Comparison of ENCODE assay signal across 1 cellular context in the genomic region with DNA sequence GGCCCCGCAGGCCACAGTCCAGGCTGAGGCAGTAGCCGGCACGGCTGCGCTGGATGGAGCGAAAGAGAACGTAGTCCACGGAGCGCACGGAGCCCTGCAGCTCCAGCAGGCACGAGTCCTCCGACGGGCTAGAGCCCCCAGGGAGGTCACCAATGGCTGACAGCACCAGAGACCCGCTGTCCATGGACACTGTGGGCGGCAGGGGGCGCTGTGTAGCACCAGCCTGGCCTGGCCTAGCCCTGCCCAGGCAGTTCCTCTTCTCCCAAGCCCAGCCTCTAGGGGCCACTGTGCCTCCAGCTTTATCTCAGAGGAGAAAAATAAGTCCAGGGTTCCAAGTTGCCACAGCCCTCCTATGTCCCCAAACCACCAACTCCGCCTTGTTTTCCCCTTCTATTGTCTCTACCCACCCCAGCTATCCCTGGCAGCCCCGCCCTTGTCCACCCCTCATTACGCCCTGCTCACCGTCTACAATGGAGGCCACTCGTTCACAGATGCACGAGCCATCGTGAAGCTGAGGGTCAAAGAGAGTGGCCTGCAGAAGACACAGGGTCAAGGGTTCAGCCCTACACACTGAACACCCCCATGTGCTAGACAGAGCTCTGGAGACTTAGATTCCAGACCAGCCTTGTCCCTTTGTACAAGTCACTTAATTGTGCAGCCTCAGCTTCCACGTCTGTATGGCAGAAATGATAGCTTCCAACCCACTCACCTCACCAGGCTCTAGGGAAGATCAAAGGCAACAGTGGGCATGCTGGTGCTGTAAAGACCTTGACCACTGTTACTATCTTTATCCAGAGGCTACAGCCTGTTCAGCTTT.
TF ChIP-seq lines count a peak whose summit lies in the region.

No MANE protein-coding gene starts in this region.

TF ChIP-seq in GM12878, 131 proteins besides CTCF, POLR2A, EP300 and RAD21 (continued from another document and continues in another):
- TF ChIP-seq, protein P1, sequence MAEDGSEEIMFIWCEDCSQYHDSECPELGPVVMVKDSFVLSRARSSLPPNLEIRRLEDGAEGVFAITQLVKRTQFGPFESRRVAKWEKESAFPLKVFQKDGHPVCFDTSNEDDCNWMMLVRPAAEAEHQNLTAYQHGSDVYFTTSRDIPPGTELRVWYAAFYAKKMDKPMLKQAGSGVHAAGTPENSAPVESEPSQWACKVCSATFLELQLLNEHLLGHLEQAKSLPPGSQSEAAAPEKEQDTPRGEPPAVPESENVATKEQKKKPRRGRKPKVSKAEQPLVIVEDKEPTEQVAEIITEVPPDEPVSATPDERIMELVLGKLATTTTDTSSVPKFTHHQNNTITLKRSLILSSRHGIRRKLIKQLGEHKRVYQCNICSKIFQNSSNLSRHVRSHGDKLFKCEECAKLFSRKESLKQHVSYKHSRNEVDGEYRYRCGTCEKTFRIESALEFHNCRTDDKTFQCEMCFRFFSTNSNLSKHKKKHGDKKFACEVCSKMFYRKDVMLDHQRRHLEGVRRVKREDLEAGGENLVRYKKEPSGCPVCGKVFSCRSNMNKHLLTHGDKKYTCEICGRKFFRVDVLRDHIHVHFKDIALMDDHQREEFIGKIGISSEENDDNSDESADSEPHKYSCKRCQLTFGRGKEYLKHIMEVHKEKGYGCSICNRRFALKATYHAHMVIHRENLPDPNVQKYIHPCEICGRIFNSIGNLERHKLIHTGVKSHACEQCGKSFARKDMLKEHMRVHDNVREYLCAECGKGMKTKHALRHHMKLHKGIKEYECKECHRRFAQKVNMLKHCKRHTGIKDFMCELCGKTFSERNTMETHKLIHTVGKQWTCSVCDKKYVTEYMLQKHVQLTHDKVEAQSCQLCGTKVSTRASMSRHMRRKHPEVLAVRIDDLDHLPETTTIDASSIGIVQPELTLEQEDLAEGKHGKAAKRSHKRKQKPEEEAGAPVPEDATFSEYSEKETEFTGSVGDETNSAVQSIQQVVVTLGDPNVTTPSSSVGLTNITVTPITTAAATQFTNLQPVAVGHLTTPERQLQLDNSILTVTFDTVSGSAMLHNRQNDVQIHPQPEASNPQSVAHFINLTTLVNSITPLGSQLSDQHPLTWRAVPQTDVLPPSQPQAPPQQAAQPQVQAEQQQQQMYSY (CRISPR knock-in tag; IDR thresholded peaks at IDR 0.05) = no peak
- no peak for TF ChIP-seq ZNF217 (IDR thresholded peaks at IDR 0.05)
- no peak; the same call in 1 of the 2 replicates for TF ChIP-seq NFYA (IDR thresholded peaks at IDR 0.05; ENCODE audit: borderline replicate concordance, low read depth, low read length)
- no peak for TF ChIP-seq MTA2 (IDR thresholded peaks at IDR 0.05; ENCODE audit: low read depth)
- TF ChIP-seq ZNF207 (IDR thresholded peaks at IDR 0.05; ENCODE audit: borderline replicate concordance) = peak; percentile 93
- TF ChIP-seq, protein P2, sequence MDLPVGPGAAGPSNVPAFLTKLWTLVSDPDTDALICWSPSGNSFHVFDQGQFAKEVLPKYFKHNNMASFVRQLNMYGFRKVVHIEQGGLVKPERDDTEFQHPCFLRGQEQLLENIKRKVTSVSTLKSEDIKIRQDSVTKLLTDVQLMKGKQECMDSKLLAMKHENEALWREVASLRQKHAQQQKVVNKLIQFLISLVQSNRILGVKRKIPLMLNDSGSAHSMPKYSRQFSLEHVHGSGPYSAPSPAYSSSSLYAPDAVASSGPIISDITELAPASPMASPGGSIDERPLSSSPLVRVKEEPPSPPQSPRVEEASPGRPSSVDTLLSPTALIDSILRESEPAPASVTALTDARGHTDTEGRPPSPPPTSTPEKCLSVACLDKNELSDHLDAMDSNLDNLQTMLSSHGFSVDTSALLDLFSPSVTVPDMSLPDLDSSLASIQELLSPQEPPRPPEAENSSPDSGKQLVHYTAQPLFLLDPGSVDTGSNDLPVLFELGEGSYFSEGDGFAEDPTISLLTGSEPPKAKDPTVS (IDR thresholded peaks at IDR 0.05; ENCODE audit: low read depth, low read length) = no peak
- TF ChIP-seq, protein P3, sequence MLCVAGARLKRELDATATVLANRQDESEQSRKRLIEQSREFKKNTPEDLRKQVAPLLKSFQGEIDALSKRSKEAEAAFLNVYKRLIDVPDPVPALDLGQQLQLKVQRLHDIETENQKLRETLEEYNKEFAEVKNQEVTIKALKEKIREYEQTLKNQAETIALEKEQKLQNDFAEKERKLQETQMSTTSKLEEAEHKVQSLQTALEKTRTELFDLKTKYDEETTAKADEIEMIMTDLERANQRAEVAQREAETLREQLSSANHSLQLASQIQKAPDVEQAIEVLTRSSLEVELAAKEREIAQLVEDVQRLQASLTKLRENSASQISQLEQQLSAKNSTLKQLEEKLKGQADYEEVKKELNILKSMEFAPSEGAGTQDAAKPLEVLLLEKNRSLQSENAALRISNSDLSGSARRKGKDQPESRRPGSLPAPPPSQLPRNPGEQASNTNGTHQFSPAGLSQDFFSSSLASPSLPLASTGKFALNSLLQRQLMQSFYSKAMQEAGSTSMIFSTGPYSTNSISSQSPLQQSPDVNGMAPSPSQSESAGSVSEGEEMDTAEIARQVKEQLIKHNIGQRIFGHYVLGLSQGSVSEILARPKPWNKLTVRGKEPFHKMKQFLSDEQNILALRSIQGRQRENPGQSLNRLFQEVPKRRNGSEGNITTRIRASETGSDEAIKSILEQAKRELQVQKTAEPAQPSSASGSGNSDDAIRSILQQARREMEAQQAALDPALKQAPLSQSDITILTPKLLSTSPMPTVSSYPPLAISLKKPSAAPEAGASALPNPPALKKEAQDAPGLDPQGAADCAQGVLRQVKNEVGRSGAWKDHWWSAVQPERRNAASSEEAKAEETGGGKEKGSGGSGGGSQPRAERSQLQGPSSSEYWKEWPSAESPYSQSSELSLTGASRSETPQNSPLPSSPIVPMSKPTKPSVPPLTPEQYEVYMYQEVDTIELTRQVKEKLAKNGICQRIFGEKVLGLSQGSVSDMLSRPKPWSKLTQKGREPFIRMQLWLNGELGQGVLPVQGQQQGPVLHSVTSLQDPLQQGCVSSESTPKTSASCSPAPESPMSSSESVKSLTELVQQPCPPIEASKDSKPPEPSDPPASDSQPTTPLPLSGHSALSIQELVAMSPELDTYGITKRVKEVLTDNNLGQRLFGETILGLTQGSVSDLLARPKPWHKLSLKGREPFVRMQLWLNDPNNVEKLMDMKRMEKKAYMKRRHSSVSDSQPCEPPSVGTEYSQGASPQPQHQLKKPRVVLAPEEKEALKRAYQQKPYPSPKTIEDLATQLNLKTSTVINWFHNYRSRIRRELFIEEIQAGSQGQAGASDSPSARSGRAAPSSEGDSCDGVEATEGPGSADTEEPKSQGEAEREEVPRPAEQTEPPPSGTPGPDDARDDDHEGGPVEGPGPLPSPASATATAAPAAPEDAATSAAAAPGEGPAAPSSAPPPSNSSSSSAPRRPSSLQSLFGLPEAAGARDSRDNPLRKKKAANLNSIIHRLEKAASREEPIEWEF (IDR thresholded peaks at IDR 0.05; ENCODE audit: insufficient replicate concordance, low read depth, low read length) = no peak
- TF ChIP-seq, protein P4, sequence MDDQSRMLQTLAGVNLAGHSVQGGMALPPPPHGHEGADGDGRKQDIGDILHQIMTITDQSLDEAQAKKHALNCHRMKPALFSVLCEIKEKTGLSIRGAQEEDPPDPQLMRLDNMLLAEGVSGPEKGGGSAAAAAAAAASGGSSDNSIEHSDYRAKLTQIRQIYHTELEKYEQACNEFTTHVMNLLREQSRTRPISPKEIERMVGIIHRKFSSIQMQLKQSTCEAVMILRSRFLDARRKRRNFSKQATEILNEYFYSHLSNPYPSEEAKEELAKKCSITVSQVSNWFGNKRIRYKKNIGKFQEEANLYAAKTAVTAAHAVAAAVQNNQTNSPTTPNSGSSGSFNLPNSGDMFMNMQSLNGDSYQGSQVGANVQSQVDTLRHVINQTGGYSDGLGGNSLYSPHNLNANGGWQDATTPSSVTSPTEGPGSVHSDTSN (IDR thresholded peaks at IDR 0.05; ENCODE audit: insufficient replicate concordance, low read depth, low read length) = no peak
- no peak for TF ChIP-seq JUNB (IDR thresholded peaks at IDR 0.05)
- TF ChIP-seq SP1 (IDR thresholded peaks at IDR 0.05; ENCODE audit: low read depth, low read length) = peak; percentile 45
- TF ChIP-seq ZZZ3 (IDR thresholded peaks at IDR 0.05; ENCODE audit: control insufficient read depth, insufficient read length, low read depth) = no peak
- no peak for TF ChIP-seq JUND (IDR thresholded peaks at IDR 0.05; ENCODE audit: low read depth, low read length)
- peak; percentile 36; the same call in 1 of the 2 replicates for TF ChIP-seq HCFC1 (IDR thresholded peaks at IDR 0.05; ENCODE audit: low read length)
- no peak for TF ChIP-seq EGR1 (IDR thresholded peaks at IDR 0.05; ENCODE audit: borderline replicate concordance in 1 of 2, low read depth in 2 of 2, low read length in 2 of 2)
- no peak for TF ChIP-seq POU2F2 (IDR thresholded peaks at IDR 0.05; ENCODE audit: borderline replicate concordance, low read depth, low read length)
- peak; percentile 58 for TF ChIP-seq MAX (IDR thresholded peaks at IDR 0.05; ENCODE audit: low read depth, low read length)
- TF ChIP-seq, protein P5, sequence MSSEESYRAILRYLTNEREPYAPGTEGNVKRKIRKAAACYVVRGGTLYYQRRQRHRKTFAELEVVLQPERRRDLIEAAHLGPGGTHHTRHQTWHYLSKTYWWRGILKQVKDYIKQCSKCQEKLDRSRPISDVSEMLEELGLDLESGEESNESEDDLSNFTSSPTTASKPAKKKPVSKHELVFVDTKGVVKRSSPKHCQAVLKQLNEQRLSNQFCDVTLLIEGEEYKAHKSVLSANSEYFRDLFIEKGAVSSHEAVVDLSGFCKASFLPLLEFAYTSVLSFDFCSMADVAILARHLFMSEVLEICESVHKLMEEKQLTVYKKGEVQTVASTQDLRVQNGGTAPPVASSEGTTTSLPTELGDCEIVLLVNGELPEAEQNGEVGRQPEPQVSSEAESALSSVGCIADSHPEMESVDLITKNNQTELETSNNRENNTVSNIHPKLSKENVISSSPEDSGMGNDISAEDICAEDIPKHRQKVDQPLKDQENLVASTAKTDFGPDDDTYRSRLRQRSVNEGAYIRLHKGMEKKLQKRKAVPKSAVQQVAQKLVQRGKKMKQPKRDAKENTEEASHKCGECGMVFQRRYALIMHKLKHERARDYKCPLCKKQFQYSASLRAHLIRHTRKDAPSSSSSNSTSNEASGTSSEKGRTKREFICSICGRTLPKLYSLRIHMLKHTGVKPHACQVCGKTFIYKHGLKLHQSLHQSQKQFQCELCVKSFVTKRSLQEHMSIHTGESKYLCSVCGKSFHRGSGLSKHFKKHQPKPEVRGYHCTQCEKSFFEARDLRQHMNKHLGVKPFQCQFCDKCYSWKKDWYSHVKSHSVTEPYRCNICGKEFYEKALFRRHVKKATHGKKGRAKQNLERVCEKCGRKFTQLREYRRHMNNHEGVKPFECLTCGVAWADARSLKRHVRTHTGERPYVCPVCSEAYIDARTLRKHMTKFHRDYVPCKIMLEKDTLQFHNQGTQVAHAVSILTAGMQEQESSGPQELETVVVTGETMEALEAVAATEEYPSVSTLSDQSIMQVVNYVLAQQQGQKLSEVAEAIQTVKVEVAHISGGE (CRISPR knock-in tag; IDR thresholded peaks at IDR 0.05) = no peak
- TF ChIP-seq, protein P6, sequence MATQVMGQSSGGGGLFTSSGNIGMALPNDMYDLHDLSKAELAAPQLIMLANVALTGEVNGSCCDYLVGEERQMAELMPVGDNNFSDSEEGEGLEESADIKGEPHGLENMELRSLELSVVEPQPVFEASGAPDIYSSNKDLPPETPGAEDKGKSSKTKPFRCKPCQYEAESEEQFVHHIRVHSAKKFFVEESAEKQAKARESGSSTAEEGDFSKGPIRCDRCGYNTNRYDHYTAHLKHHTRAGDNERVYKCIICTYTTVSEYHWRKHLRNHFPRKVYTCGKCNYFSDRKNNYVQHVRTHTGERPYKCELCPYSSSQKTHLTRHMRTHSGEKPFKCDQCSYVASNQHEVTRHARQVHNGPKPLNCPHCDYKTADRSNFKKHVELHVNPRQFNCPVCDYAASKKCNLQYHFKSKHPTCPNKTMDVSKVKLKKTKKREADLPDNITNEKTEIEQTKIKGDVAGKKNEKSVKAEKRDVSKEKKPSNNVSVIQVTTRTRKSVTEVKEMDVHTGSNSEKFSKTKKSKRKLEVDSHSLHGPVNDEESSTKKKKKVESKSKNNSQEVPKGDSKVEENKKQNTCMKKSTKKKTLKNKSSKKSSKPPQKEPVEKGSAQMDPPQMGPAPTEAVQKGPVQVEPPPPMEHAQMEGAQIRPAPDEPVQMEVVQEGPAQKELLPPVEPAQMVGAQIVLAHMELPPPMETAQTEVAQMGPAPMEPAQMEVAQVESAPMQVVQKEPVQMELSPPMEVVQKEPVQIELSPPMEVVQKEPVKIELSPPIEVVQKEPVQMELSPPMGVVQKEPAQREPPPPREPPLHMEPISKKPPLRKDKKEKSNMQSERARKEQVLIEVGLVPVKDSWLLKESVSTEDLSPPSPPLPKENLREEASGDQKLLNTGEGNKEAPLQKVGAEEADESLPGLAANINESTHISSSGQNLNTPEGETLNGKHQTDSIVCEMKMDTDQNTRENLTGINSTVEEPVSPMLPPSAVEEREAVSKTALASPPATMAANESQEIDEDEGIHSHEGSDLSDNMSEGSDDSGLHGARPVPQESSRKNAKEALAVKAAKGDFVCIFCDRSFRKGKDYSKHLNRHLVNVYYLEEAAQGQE (IDR thresholded peaks at IDR 0.05; ENCODE audit: low read depth, low read length) = no peak
- TF ChIP-seq CBX3 (IDR thresholded peaks at IDR 0.05; ENCODE audit: borderline replicate concordance, low read depth) = no peak
- TF ChIP-seq, protein P7, sequence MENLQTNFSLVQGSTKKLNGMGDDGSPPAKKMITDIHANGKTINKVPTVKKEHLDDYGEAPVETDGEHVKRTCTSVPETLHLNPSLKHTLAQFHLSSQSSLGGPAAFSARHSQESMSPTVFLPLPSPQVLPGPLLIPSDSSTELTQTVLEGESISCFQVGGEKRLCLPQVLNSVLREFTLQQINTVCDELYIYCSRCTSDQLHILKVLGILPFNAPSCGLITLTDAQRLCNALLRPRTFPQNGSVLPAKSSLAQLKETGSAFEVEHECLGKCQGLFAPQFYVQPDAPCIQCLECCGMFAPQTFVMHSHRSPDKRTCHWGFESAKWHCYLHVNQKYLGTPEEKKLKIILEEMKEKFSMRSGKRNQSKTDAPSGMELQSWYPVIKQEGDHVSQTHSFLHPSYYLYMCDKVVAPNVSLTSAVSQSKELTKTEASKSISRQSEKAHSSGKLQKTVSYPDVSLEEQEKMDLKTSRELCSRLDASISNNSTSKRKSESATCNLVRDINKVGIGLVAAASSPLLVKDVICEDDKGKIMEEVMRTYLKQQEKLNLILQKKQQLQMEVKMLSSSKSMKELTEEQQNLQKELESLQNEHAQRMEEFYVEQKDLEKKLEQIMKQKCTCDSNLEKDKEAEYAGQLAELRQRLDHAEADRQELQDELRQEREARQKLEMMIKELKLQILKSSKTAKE (IDR thresholded peaks at IDR 0.05; ENCODE audit: low read depth, poor library complexity, severe bottlenecking) = peak; percentile 27
- no peak for TF ChIP-seq PML (IDR thresholded peaks at IDR 0.05; ENCODE audit: low read length)
- TF ChIP-seq SRF (IDR thresholded peaks at IDR 0.05; ENCODE audit: low read depth in 2 of 2, low read length in 2 of 2) = no peak
- TF ChIP-seq RELB (IDR thresholded peaks at IDR 0.05; ENCODE audit: low read depth) = 0 out of 2 replicates have a peak, but pooled peaks have one; percentile 23
- peak; percentile 71; the same call in 1 of the 2 replicates for TF ChIP-seq POLR2AphosphoS2 (IDR thresholded peaks at IDR 0.05; ENCODE audit: low read depth, low read length)
